1 cellular context compared by ENCODE assay signal in the genomic region with DNA sequence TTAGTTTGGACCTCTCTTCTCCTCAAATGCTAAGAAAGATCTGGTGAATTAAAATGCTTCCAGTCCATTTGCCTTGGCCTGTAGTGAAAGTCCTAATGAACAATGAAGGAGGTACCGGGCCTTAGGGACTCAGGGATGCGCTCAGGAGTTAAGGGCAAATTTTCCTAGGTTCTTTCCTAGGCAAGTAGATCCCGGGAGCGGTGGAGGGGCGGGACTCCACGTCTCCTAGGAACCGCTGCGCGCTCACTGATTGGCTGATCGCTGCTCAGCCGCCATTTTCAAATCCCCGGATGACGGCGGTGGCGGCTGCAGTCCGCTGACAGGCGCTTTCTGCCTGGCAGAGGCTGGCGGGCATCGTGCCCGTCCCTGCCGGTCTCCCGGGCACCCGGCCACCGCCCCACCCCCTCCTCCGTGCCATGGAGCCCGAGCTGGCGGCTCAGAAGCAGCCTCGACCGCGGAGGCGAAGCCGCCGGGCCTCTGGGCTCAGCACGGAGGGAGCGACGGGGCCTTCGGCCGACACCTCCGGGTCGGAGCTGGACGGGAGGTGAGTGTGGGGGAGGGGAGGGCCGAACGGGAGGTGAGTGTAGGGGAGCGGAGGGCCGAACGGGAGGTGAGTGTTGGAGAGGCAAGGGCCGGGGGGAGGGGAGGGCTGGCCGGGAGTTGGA.
A peak's percentile ranks its signal among the peaks of the same experiment; 100 is the strongest.
TF ChIP-seq lines count a peak whose summit lies in the region.

TSS of gene NET1 (plus strand) at position 281 of the 665 bp plus-strand sequence. CDS start at position 417, 136 bp downstream.

TF ChIP-seq in K562, 482 proteins besides CTCF, POLR2A, EP300 and RAD21 (continued from another document and continues in another):
- TF ChIP-seq, protein P1, sequence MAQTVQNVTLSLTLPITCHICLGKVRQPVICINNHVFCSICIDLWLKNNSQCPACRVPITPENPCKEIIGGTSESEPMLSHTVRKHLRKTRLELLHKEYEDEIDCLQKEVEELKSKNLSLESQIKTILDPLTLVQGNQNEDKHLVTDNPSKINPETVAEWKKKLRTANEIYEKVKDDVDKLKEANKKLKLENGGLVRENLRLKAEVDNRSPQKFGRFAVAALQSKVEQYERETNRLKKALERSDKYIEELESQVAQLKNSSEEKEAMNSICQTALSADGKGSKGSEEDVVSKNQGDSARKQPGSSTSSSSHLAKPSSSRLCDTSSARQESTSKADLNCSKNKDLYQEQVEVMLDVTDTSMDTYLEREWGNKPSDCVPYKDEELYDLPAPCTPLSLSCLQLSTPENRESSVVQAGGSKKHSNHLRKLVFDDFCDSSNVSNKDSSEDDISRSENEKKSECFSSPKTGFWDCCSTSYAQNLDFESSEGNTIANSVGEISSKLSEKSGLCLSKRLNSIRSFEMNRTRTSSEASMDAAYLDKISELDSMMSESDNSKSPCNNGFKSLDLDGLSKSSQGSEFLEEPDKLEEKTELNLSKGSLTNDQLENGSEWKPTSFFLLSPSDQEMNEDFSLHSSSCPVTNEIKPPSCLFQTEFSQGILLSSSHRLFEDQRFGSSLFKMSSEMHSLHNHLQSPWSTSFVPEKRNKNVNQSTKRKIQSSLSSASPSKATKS (CRISPR knock-in tag; IDR thresholded peaks at IDR 0.05) = no peak
- TF ChIP-seq EP400 (IDR thresholded peaks at IDR 0.05) (peak; percentile 73), ZBTB34 (CRISPR knock-in tag; IDR thresholded peaks at IDR 0.05) (no peak), RBM17 (IDR thresholded peaks at IDR 0.05; ENCODE audit: borderline replicate concordance, low read depth, low read length) (no peak), ZNF143 (CRISPR knock-in tag; IDR thresholded peaks at IDR 0.05) (no peak), ZNF695 (CRISPR knock-in tag; IDR thresholded peaks at IDR 0.05) (no peak), POLR2G (IDR thresholded peaks at IDR 0.05; ENCODE audit: low read depth, low read length) (peak; percentile 90), TBP (optimal IDR thresholded peaks at IDR 0.05; ENCODE audit: low read depth, low read length) (peak; percentile 50), TEAD4 (IDR thresholded peaks at IDR 0.05; ENCODE audit: low read length) (no peak), TEAD4 (CRISPR knock-in tag; IDR thresholded peaks at IDR 0.05; ENCODE audit: borderline replicate concordance) (no peak), GATAD2B (IDR thresholded peaks at IDR 0.05; ENCODE audit: borderline replicate concordance) (no peak), NR1H2 (CRISPR knock-in tag; IDR thresholded peaks at IDR 0.05) (no peak), NR2F6 (CRISPR knock-in tag; IDR thresholded peaks at IDR 0.05) (no peak), MBD2 (IDR thresholded peaks at IDR 0.05; ENCODE audit: borderline replicate concordance, low read depth) (peak; percentile 77; the same call in 1 of the 2 replicates), POLR2H (tag; IDR thresholded peaks at IDR 0.05; ENCODE audit: low read depth) (0 out of 2 replicates have a peak, but pooled peaks have one; percentile 8), HIVEP1 (CRISPR knock-in tag; IDR thresholded peaks at IDR 0.05) (no peak), GATA2 (CRISPR knock-in tag; IDR thresholded peaks at IDR 0.05) (no peak), ZNF699 (CRISPR knock-in tag; IDR thresholded peaks at IDR 0.05; ENCODE audit: insufficient replicate concordance) (no peak), ZNF324 (CRISPR knock-in tag; IDR thresholded peaks at IDR 0.05) (no peak), GTF2A2 (tag; IDR thresholded peaks at IDR 0.05) (no peak), ZBTB2 (IDR thresholded peaks at IDR 0.05) (no peak), MNT (conservative IDR thresholded peaks at IDR 0.05) (peak; percentile 41 to 70; a peak in 1 of 4 replicates), HDAC2 (IDR thresholded peaks at IDR 0.05) (no peak), CHD2 (IDR thresholded peaks at IDR 0.05; ENCODE audit: low read depth, low read length) (peak; percentile 52; the same call in 1 of the 2 replicates), ZNF165 (CRISPR knock-in tag; IDR thresholded peaks at IDR 0.05; ENCODE audit: borderline replicate concordance) (no peak), ZFPM2 (CRISPR knock-in tag; IDR thresholded peaks at IDR 0.05) (no peak), ZNF395 (CRISPR knock-in tag; IDR thresholded peaks at IDR 0.05) (no peak), BDP1 (IDR thresholded peaks at IDR 0.05; ENCODE audit: insufficient read depth, insufficient read length) (no peak), BACH1 (tag; IDR thresholded peaks at IDR 0.05) (no peak), CEBPG (CRISPR knock-in tag; IDR thresholded peaks at IDR 0.05) (no peak), CEBPG (tag; conservative IDR thresholded peaks at IDR 0.05 in 1 of 2, IDR thresholded peaks at IDR 0.05 in 1 of 2) (no peak), YBX1 (IDR thresholded peaks at IDR 0.05) (no peak), ZNF436 (CRISPR knock-in tag; IDR thresholded peaks at IDR 0.05) (no peak), TRIM25 (IDR thresholded peaks at IDR 0.05; ENCODE audit: borderline replicate concordance) (no peak), PATZ1 (CRISPR knock-in tag; IDR thresholded peaks at IDR 0.05; ENCODE audit: borderline replicate concordance) (no peak), TAF1 (IDR thresholded peaks at IDR 0.05; ENCODE audit: control insufficient read depth, extremely low read depth, insufficient read depth, low read length, severe bottlenecking) (peak; percentile 50), TRIM28 (IDR thresholded peaks at IDR 0.05) (no peak)
- TF ChIP-seq, protein P2, sequence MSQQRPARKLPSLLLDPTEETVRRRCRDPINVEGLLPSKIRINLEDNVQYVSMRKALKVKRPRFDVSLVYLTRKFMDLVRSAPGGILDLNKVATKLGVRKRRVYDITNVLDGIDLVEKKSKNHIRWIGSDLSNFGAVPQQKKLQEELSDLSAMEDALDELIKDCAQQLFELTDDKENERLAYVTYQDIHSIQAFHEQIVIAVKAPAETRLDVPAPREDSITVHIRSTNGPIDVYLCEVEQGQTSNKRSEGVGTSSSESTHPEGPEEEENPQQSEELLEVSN (IDR thresholded peaks at IDR 0.05; ENCODE audit: borderline replicate concordance in 1 of 2, extremely low read depth in 1 of 2, insufficient read depth in 1 of 2, insufficient read length in 1 of 2, low read depth in 1 of 2, low read length in 1 of 2, poor library complexity in 1 of 2, severe bottlenecking in 1 of 2) = peak in 1 of 2 experiments; percentile 12
- TF ChIP-seq, protein P3, sequence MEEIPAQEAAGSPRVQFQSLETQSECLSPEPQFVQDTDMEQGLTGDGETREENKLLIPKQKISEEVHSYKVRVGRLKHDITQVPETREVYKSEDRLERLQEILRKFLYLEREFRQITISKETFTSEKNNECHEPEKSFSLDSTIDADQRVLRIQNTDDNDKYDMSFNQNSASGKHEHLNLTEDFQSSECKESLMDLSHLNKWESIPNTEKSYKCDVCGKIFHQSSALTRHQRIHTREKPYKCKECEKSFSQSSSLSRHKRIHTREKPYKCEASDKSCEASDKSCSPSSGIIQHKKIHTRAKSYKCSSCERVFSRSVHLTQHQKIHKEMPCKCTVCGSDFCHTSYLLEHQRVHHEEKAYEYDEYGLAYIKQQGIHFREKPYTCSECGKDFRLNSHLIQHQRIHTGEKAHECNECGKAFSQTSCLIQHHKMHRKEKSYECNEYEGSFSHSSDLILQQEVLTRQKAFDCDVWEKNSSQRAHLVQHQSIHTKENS (CRISPR knock-in tag; IDR thresholded peaks at IDR 0.05) = no peak
- TF ChIP-seq, protein P4, sequence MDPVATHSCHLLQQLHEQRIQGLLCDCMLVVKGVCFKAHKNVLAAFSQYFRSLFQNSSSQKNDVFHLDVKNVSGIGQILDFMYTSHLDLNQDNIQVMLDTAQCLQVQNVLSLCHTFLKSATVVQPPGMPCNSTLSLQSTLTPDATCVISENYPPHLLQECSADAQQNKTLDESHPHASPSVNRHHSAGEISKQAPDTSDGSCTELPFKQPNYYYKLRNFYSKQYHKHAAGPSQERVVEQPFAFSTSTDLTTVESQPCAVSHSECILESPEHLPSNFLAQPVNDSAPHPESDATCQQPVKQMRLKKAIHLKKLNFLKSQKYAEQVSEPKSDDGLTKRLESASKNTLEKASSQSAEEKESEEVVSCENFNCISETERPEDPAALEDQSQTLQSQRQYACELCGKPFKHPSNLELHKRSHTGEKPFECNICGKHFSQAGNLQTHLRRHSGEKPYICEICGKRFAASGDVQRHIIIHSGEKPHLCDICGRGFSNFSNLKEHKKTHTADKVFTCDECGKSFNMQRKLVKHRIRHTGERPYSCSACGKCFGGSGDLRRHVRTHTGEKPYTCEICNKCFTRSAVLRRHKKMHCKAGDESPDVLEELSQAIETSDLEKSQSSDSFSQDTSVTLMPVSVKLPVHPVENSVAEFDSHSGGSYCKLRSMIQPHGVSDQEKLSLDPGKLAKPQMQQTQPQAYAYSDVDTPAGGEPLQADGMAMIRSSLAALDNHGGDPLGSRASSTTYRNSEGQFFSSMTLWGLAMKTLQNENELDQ (CRISPR knock-in tag; IDR thresholded peaks at IDR 0.05; ENCODE audit: borderline replicate concordance) = peak; percentile 59; the same call in 1 of the 2 replicates
- TF ChIP-seq, protein P5, sequence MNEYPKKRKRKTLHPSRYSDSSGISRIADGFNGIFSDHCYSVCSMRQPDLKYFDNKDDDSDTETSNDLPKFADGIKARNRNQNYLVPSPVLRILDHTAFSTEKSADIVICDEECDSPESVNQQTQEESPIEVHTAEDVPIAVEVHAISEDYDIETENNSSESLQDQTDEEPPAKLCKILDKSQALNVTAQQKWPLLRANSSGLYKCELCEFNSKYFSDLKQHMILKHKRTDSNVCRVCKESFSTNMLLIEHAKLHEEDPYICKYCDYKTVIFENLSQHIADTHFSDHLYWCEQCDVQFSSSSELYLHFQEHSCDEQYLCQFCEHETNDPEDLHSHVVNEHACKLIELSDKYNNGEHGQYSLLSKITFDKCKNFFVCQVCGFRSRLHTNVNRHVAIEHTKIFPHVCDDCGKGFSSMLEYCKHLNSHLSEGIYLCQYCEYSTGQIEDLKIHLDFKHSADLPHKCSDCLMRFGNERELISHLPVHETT (CRISPR knock-in tag; conservative IDR thresholded peaks at IDR 0.05 in 1 of 2, IDR thresholded peaks at IDR 0.05 in 1 of 2) = no peak
